In the genomic region with DNA sequence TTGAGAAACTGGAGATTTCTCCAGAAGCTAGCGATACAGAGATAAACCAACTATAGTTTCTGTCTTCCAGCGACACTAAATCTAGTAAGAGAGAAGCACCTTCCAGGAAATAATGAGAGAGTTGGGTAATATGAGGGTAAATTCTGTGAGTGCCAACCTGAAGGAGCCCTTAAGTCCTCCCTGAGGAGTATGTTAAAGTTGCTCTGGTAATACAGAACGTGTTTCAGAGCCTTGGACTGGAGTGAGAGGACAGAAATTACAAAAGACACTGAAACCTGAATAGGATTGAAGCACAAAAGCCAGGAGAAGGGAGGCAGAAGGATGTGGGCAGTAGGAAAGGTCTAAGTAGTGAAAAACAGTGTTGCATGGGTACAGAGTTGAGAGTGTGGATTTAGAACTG, we compare ENCODE assay signal across 28 cellular contexts. TPM values are rescaled to one million over a fixed set of nuclear protein-coding genes. Genes with fewer than 3 reads are reported as not detected.
"Had no signal": no experiment of that assay in that cellular context is flagged by ENCODE, and none has a peak within 500 bp of the region (broad histone marks: within the 10 kb centered on the region; RNA-seq: fewer than 3 reads in every experiment).

No MANE protein-coding gene starts in this region.

- H3K4me2 ChIP-seq: smooth muscle cell had no signal

- H3K4me3 ChIP-seq: heart left ventricle, left ventricle myocardium inferior, right atrium auricular region, right lobe of liver, smooth muscle cell, stomach, suprapubic skin, thoracic aorta, tibial artery had no signal

- H3K9me3 ChIP-seq: heart left ventricle, left ventricle myocardium inferior, neutrophil, right atrium auricular region, right lobe of liver, stomach, suprapubic skin, thoracic aorta, tibial artery had no signal

- DNase-seq: glutamatergic neuron; heart left ventricle; hypothalamus; immature natural killer cell; kidney; left colon; left ventricle myocardium inferior; mammary epithelial cell; mesenchymal stem cell; naive thymus-derived CD8-positive, alpha-beta T cell; occipital lobe; right lobe of liver; stimulated activated CD4-positive, alpha-beta T cell treated with anti-CD3 and anti-CD28 coated beads, Interleukin-1b, Interleukin-23, amount 100 ng/mL, for 48 hours; stimulated activated CD4-positive, alpha-beta T cell treated with anti-CD3 and anti-CD28 coated beads, Interleukin-2, amount 100 ng/mL, for 48 hours; stimulated activated CD4-positive, alpha-beta T cell treated with anti-CD3 and anti-CD28 coated beads, Interleukin-4, amount 100 ng/mL, for 4 hours; stimulated activated CD8-positive, alpha-beta memory T cell treated with anti-CD3 and anti-CD28 coated beads, Interleukin-4, amount 100 ng/mL, for 48 hours; stimulated activated naive CD8-positive, alpha-beta T cell treated with anti-CD3 and anti-CD28 coated beads, Interleukin-15, Interleukin-2, amounts not matched to agents 100 U/mL and 50 U/mL, for 24 hours; stomach; tibial artery had no signal

- ATAC-seq: heart left ventricle; left colon; naive thymus-derived CD8-positive, alpha-beta T cell; right lobe of liver; stimulated activated memory B cell treated with anti-CD40 and anti-IgM and Interleukin-4, amounts not matched to agents 10 μg/mL and 1 μg/mL and 100 μg/mL, for 72 hours; stimulated activated naive CD8-positive, alpha-beta T cell treated with anti-CD3 and anti-CD28 coated beads, Interleukin-15, Interleukin-2, amounts not matched to agents 100 U/mL and 50 U/mL, for 24 hours had no signal

- H3K27me3 ChIP-seq: right atrium auricular region, right lobe of liver had no signal

- H3K4me1 ChIP-seq: right lobe of liver, suprapubic skin had no signal

- H3K27ac ChIP-seq: heart left ventricle, left ventricle myocardium inferior, neutrophil, right atrium auricular region, right lobe of liver, stomach, suprapubic skin, thoracic aorta, tibial artery had no signal

- H3K36me3 ChIP-seq: heart left ventricle, left ventricle myocardium inferior, neutrophil, right atrium auricular region, right lobe of liver, stomach, suprapubic skin, thoracic aorta, tibial artery had no signal

RNA-seq across cellular contexts. Expression of a gene that starts 59.8 kb away (rescaled TPM):
- total RNA-seq: osteocyte, pulmonary artery endothelial cell, skeletal muscle tissue had no signal
